ENCODE assay signal across 11 cellular contexts in genomic region chr1:244778356-244778755, GRCh38. TPM values are rescaled to one million over a fixed set of nuclear protein-coding genes. Genes with fewer than 3 reads are reported as not detected.
DNase-seq lines count a peak whose midpoint lies in the region; FAIRE-seq and TF ChIP-seq lines count a peak whose summit lies in the region.
"Had no signal": no experiment of that assay in that cellular context is flagged by ENCODE, and none has a peak within 500 bp of the region (broad histone marks: within the 10 kb centered on the region; RNA-seq: fewer than 3 reads in every experiment).

No MANE protein-coding gene starts in this region.

- no peaks in the 10 kb centered on the region for H3K9me3 ChIP-seq in mesodermal cell (ENCODE audit: control insufficient read depth, low read length)

- no peak for TF ChIP-seq CTCF in bronchial epithelial cell (IDR thresholded peaks at IDR 0.05; ENCODE audit: insufficient read depth, low read length, severe bottlenecking)

- H3K27ac ChIP-seq in mesodermal cell (ENCODE audit: low read depth, low read length, severe bottlenecking): peak overlapping the region; percentile 16

- peak; percentile 86 for DNase-seq in EH (ENCODE audit: low read depth)
- DNase-seq in NCI-H226: peak; percentile 86
- DNase-seq in bronchial epithelial cell (ENCODE audit: low read depth): peak; percentile 85
- no peak for DNase-seq in NCI-H2171 (lab: John Stamatoyannopoulos, UW)
- no peak for DNase-seq in DMS79 treated with DMSO at 0.1 percent for 48 hours (lab: John Stamatoyannopoulos, UW)
- DNase-seq in stimulated activated CD4-positive, alpha-beta T cell treated with anti-CD3 and anti-CD28 coated beads, Interleukin-4, amount 100 ng/mL, for 4 hours: no peak
- DNase-seq in NCI-H1436 (lab: John Stamatoyannopoulos, UW): no peak
- DNase-seq: NCI-H526 treated with DMSO at 0.1 percent for 48 hours; stimulated activated CD4-positive, alpha-beta T cell treated with anti-CD3 and anti-CD28 coated beads, Interleukin-12 subunit alpha, Interleukin-12 subunit beta, amount 100 ng/mL, for 4 hours; stimulated activated naive CD4-positive, alpha-beta T cell treated with Interleukin-2 at 50 U/mL for 16 hours had no signal

- H3K4me3 ChIP-seq in bronchial epithelial cell (ENCODE audit: low read depth, low read length) (no peak overlapping the region), mesodermal cell (ENCODE audit: extremely low read depth, insufficient read depth, low read length, poor library complexity, severe bottlenecking) (no peak overlapping the region)

- no peaks in the 10 kb centered on the region for H3K27me3 ChIP-seq in bronchial epithelial cell (ENCODE audit: control insufficient read depth, insufficient read depth, low read length)

- H3K4me1 ChIP-seq in mesodermal cell (ENCODE audit: control insufficient read depth, insufficient read depth, low read length, poor library complexity, severe bottlenecking): no peaks in the 10 kb centered on the region

- no peak for FAIRE-seq in bronchial epithelial cell (lab: Jason Lieb, UNC)

- H3K36me3 ChIP-seq in bronchial epithelial cell (ENCODE audit: control insufficient read depth, insufficient read depth, low read length) (no peaks in the 10 kb centered on the region), mesodermal cell (ENCODE audit: control insufficient read depth, insufficient read depth, low read length) (no peaks in the 10 kb centered on the region)

- WGBS in mesodermal cell (ENCODE audit: insufficient coverage in 2 of 2), 2 experiments: no CpG with 5 or more reads among the region's 2 CpGs

RNA-seq across cellular contexts. Expression of gene COX20, which starts 57.1 kb away (rescaled TPM):
- 9.0 and 11.1 TPM in 2 replicates for total RNA-seq in bronchial epithelial cell
- 11.3 TPM for polyA plus RNA-seq in mesodermal cell (2013, experiment 1 of 2)
- 18.2 TPM for polyA plus RNA-seq in mesodermal cell (2013, experiment 2 of 2)

Comparison
In these comparisons a context has a peak if more than half of its experiments do, and no peak if none do; other contexts are left out.
1. DNase-seq: peak in EH (single experiment), NCI-H226 (single experiment) and bronchial epithelial cell (single experiment); none in NCI-H2171 (single experiment), DMS79 treated with DMSO at 0.1 percent for 48 hours (single experiment), stimulated activated CD4-positive, alpha-beta T cell treated with anti-CD3 and anti-CD28 coated beads, Interleukin-4, amount 100 ng/mL, for 4 hours (0 of 2) and NCI-H1436 (single experiment).